Comparison of ENCODE assay signal across 14 cellular contexts in the genomic region with DNA sequence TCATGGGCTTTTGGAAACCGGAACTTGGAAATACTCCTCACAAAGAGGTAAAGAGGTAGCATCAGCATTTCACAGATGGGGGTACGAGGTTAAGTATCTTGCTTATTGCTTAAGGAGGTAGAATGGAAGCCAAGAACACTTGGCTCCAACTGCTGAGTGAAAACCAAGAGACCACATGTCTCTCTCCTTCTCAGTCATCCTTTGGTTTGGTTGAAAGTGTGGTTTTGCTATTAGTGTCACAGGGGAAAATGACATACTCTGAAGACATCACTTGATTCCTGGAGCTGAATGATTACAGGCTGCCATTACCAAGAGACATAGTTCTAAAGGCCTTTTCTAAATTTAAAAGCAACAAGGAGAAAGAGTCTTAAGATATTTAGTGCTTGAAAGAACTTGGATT. TPM values are rescaled to one million over a fixed set of nuclear protein-coding genes. Genes with fewer than 3 reads are reported as not detected.
DNase-seq lines count a peak whose midpoint lies in the region; ATAC-seq and TF ChIP-seq lines count a peak whose summit lies in the region.
"Had no signal": no experiment of that assay in that cellular context is flagged by ENCODE, and none has a peak within 500 bp of the region (broad histone marks: within the 10 kb centered on the region; RNA-seq: fewer than 3 reads in every experiment).

No MANE protein-coding gene starts in this region.

- TF ChIP-seq CTCF in GM20000 (IDR thresholded peaks at IDR 0.05; ENCODE audit: extremely low read depth, missing control alignments) = no peak
- no peak for TF ChIP-seq CTCF in heart left ventricle (IDR thresholded peaks at IDR 0.05)
- TF ChIP-seq CTCF in brain microvascular endothelial cell (IDR thresholded peaks at IDR 0.05; ENCODE audit: low read depth, low read length, missing control alignments) = no peak

- DNase-seq in GM20000 (ENCODE audit: low spot score) = peak; percentile 22
- no peak for DNase-seq in heart left ventricle
- DNase-seq in epidermal melanocyte (ENCODE audit: insufficient read length, low spot score) = no peak
- DNase-seq in NCI-H146 treated with DMSO at 0.1 percent for 48 hours (lab: John Stamatoyannopoulos, UW; ENCODE audit: unreplicated experiment) = no peak
- DNase-seq in effector CD8-positive, alpha-beta T cell (lab: John Stamatoyannopoulos, UW) = no peak
- no peak for DNase-seq in brain microvascular endothelial cell
- DNase-seq: DMS 273 treated with DMSO at 0.1 percent for 48 hours, spleen, trophoblast cell had no signal

- H3K27me3 ChIP-seq in heart left ventricle = no peaks in the 10 kb centered on the region
- H3K27me3 ChIP-seq in brain microvascular endothelial cell (replicated peaks) = no peaks in the 10 kb centered on the region

- intact Hi-C loops in heart left ventricle (cut with DNase I) = no loop called here

- WGBS in heart left ventricle, 4 donors = 82 to 92% (median 90%) methylated on average over 2 of the region's 2 CpGs

- H3K4me1 ChIP-seq in heart left ventricle = peaks cover 0 to 26% (median 0%) of the 10 kb centered on the region in 12 donors
- H3K4me1 ChIP-seq: HAP-1, spleen had no signal

- no peaks in the 10 kb centered on the region for H3K36me3 ChIP-seq in heart left ventricle
- H3K36me3 ChIP-seq in brain microvascular endothelial cell (replicated peaks) = no peaks in the 10 kb centered on the region
- H3K36me3 ChIP-seq: HAP-1, spleen had no signal

- no peak overlapping the region for H3K4me3 ChIP-seq in heart left ventricle
- H3K4me3 ChIP-seq in brain microvascular endothelial cell (ENCODE audit: low read depth, low read length) = no peak overlapping the region
- H3K4me3 ChIP-seq: HAP-1, spleen had no signal

- ATAC-seq in GM18498 (IDR thresholded peaks at IDR 0.05; ENCODE audit: unreplicated experiment) = peak; percentile 76
- peak; percentile 85 for ATAC-seq in HG03432 (IDR thresholded peaks at IDR 0.05; ENCODE audit: unreplicated experiment)
- peak in 3 of 4 donors; percentile 59 to 78 (median 74) for ATAC-seq in heart left ventricle
- ATAC-seq: left lobe of liver had no signal

- in situ Hi-C loops in brain microvascular endothelial cell (cut with HindIII; ENCODE audit: low pct_ligation_motif_present, low sequenced_read_pairs) = no loop called here

- no peak for TF ChIP-seq POLR2A in heart left ventricle (IDR thresholded peaks at IDR 0.05)

- peaks cover 0 to 8% (median 0%) of the 10 kb centered on the region in 12 donors for H3K9me3 ChIP-seq in heart left ventricle
- H3K9me3 ChIP-seq: HAP-1, spleen had no signal

- H3K27ac ChIP-seq in heart left ventricle (no peak overlapping the region), brain microvascular endothelial cell (no peak overlapping the region)
- H3K27ac ChIP-seq: RWPE1, spleen had no signal

RNA-seq across cellular contexts. Expression of a gene that starts 41.5 kb away (rescaled TPM):
- 10 to 100 TPM; 13.1 to 75.2 (median 23.3) TPM for total RNA-seq in heart left ventricle
- 10 to 100 TPM in 1 of 2 donors, 1 to 10 TPM in 1; 5.8 to 26.3 TPM for polyA plus RNA-seq in heart left ventricle
